Comparison of ENCODE assay signal across 24 cellular contexts in the genomic region with DNA sequence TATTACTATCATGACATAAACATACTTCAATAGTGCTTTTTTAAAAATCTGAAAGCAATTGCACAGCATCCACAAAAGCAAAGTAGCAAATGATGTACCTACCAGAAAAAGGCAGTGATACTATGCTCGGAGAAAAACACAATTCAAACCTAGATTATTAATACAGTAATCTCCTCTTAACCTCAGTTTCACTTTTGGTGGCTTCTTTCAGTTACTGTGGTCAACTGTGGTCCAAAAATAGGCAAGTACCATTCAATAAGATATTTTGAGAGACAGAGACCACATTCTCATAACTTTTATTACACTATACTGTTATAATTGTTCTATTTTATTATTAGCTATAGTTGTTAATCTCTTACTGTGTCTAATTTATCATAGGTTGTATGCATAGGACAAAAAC. TPM values are rescaled to one million over a fixed set of nuclear protein-coding genes. Genes with fewer than 3 reads are reported as not detected.
A peak's percentile ranks its signal among the peaks of the same experiment; 100 is the strongest.
DNase-seq lines count a peak whose midpoint lies in the region; ATAC-seq and TF ChIP-seq lines count a peak whose summit lies in the region.
"Had no signal": no experiment of that assay in that cellular context is flagged by ENCODE, and none has a peak within 500 bp of the region (broad histone marks: within the 10 kb centered on the region; RNA-seq: fewer than 3 reads in every experiment).

No MANE protein-coding gene starts in this region.

- DNase-seq in SW480 (ENCODE audit: low spot score) (no peak), prostate gland (ENCODE audit: low spot score) (no peak), right cardiac atrium (no peak), medulla oblongata (ENCODE audit: extremely low spot score) (no peak)
- DNase-seq: ACHN; activated CD8-positive, alpha-beta memory T cell treated with anti-CD3 and anti-CD28 coated beads, Interleukin-2, amount 50 U/mL, for 48 hours; activated naive CD4-positive, alpha-beta T cell treated with anti-CD3 and anti-CD28 coated beads for 36 hours; CD8-positive, alpha-beta memory T cell; cortex of kidney; Kasumi-1; naive B cell; NCI-H1436 treated with DMSO at 0.1 percent for 48 hours; NCI-H446; stimulated activated CD4-positive, alpha-beta T cell treated with anti-CD3 and anti-CD28 coated beads, Interleukin-12 subunit alpha, Interleukin-12 subunit beta, amount 100 ng/mL, for 4 hours; stimulated activated naive CD4-positive, alpha-beta T cell treated with Interleukin-2 at 50 U/mL for 16 hours; T-helper 9 cell; upper lobe of left lung had no signal

- 89% methylated on average over 1 of the region's 1 CpG for WGBS in prostate gland
- 84% methylated on average over 1 of the region's 1 CpG for WGBS in right cardiac atrium

- TF ChIP-seq CTCF in prostate gland (IDR thresholded peaks at IDR 0.05): no peak

- H3K4me1 ChIP-seq in prostate gland (replicated peaks) (no peaks in the 10 kb centered on the region), right cardiac atrium (ENCODE audit: control insufficient read depth, insufficient read depth, low read length) (no peaks in the 10 kb centered on the region)
- H3K4me1 ChIP-seq: gastroesophageal sphincter, upper lobe of left lung had no signal

- no peak for TF ChIP-seq POLR2A in prostate gland (IDR thresholded peaks at IDR 0.05)

- no peaks in the 10 kb centered on the region for H3K27me3 ChIP-seq in prostate gland (replicated peaks; ENCODE audit: insufficient read depth)
- H3K27me3 ChIP-seq in right cardiac atrium (ENCODE audit: control insufficient read depth, insufficient read depth): no peaks in the 10 kb centered on the region
- H3K27me3 ChIP-seq: gastroesophageal sphincter, upper lobe of left lung had no signal

- H3K27ac ChIP-seq in prostate gland (no peak overlapping the region), right cardiac atrium (ENCODE audit: low read length) (no peak overlapping the region)
- H3K27ac ChIP-seq: gastroesophageal sphincter, upper lobe of left lung had no signal

- H3K9me3 ChIP-seq in prostate gland: no peaks in the 10 kb centered on the region
- no peaks in the 10 kb centered on the region for H3K9me3 ChIP-seq in right cardiac atrium (ENCODE audit: control insufficient read depth, low read length)

- peak; percentile 77 for ATAC-seq in GM18511 (IDR thresholded peaks at IDR 0.05; ENCODE audit: unreplicated experiment)
- ATAC-seq in GM19467 (IDR thresholded peaks at IDR 0.05; ENCODE audit: unreplicated experiment): peak; percentile 82
- peak; percentile 64 for ATAC-seq in HG02763 (IDR thresholded peaks at IDR 0.05; ENCODE audit: unreplicated experiment)
- ATAC-seq in HG03439 (IDR thresholded peaks at IDR 0.05; ENCODE audit: unreplicated experiment): peak; percentile 93
- no peak for ATAC-seq in right cardiac atrium
- ATAC-seq: gastroesophageal sphincter had no signal

- H3K4me3 ChIP-seq in prostate gland: no peak overlapping the region
- H3K4me3 ChIP-seq in right cardiac atrium (ENCODE audit: low read length): no peak overlapping the region
- H3K4me3 ChIP-seq: gastroesophageal sphincter, upper lobe of left lung had no signal

- intact Hi-C loops in prostate gland (cut with DNase I) (no loop called here), right cardiac atrium (cut with DNase I) (no loop called here)

- no peaks in the 10 kb centered on the region for H3K36me3 ChIP-seq in prostate gland
- H3K36me3 ChIP-seq: gastroesophageal sphincter, upper lobe of left lung had no signal

RNA-seq across cellular contexts. Expression of a gene that starts 20.8 kb away (rescaled TPM):
- total RNA-seq in prostate gland (under 1 TPM in 1 of 2 donors, not detected in 1; 0.51 TPM), right cardiac atrium (1 to 10 TPM in 3 of 4 donors, under 1 TPM in 1; 0.45 to 2.0 (median 1.6) TPM)
- 0.59 TPM for polyA plus RNA-seq in right cardiac atrium
- total RNA-seq: activated naive CD4-positive, alpha-beta T cell treated with anti-CD3 and anti-CD28 coated beads for 36 hours; CD8-positive, alpha-beta memory T cell; pulmonary artery endothelial cell had no signal
- polyA plus RNA-seq: CD8-positive, alpha-beta memory T cell; liver had no signal

Comparison
In these comparisons a context has a peak if more than half of its experiments do, and no peak if none do; other contexts are left out.
1. ATAC-seq: peak in GM18511 (single experiment), GM19467 (single experiment), HG02763 (single experiment) and HG03439 (single experiment); none in right cardiac atrium (0 of 2).